In genomic region chr7:6392712-6393666, GRCh38 we compare ENCODE assay signal across 8 cellular contexts. TPM values are rescaled to one million over a fixed set of nuclear protein-coding genes. Genes with fewer than 3 reads are reported as not detected.
DNase-seq lines count a peak whose midpoint lies in the region; ATAC-seq and TF ChIP-seq lines count a peak whose summit lies in the region.

No MANE protein-coding gene starts in this region.

- H3K36me3 ChIP-seq in GM23338 (ENCODE audit: insufficient read depth) (peaks cover 18% of the 10 kb centered on the region; the same call in 1 of the 2 replicates), endodermal cell (ENCODE audit: control insufficient read depth, insufficient read depth, low read length) (peaks cover 80% of the 10 kb centered on the region)

- peak overlapping the region; percentile 27; the same call in 1 of the 2 replicates for H3K27ac Mint-ChIP-seq in GM23338
- H3K27ac Mint-ChIP-seq in T-cell, result peak overlapping the region; percentile 74 to 76
- H3K27ac Mint-ChIP-seq in endodermal cell, result peak overlapping the region; percentile 92
- peak overlapping the region; percentile 84 to 88 for H3K27ac Mint-ChIP-seq in natural killer cell

- H3K4me2 ChIP-seq in GM23338, result no peak overlapping the region

- DNase-seq in AG08396 (ENCODE audit: low spot score) (peak; percentile 62), GM23338 (ENCODE audit: low spot score) (no peak), T-cell (peak in 5 of 34 experiments; percentile 13 to 50 (median 24)), endodermal cell (no peak), natural killer cell (no peak), T-helper 9 cell (no peak), AML-193 (lab: John Stamatoyannopoulos, UW) (no peak), NCI-H2107 treated with DMSO at 0.1 percent for 48 hours (lab: John Stamatoyannopoulos, UW; ENCODE audit: unreplicated experiment) (no peak)

- H3K79me2 ChIP-seq in GM23338 (replicated peaks; ENCODE audit: insufficient read depth), result peaks cover 100% of the 10 kb centered on the region

- no peak overlapping the region for H2AFZ ChIP-seq in GM23338

- no peaks in the 10 kb centered on the region for H3K27me3 ChIP-seq in GM23338 (ENCODE audit: insufficient read depth)
- no peaks in the 10 kb centered on the region for H3K27me3 ChIP-seq in endodermal cell (ENCODE audit: control insufficient read depth, insufficient read depth, low read length, poor library complexity, severe bottlenecking)

- H3K36me3 Mint-ChIP-seq in GM23338 (ENCODE audit: low read depth) (peaks cover 72% of the 10 kb centered on the region), T-cell (peaks cover 46% of the 10 kb centered on the region), endodermal cell (ENCODE audit: low read depth) (peaks cover 63% of the 10 kb centered on the region), natural killer cell (no peaks in the 10 kb centered on the region)

- H3K27ac ChIP-seq in GM23338 (ENCODE audit: low read depth), result peak overlapping the region; percentile 32; the same call in 1 of the 2 replicates
- H3K27ac ChIP-seq in endodermal cell (ENCODE audit: low read depth, low read length), result no peak overlapping the region

- no peaks in the 10 kb centered on the region for H3K9me3 ChIP-seq in endodermal cell (ENCODE audit: control insufficient read depth, low read length)

- H3K27me3 Mint-ChIP-seq in GM23338 (ENCODE audit: insufficient read depth, low read depth, poor library complexity), result peaks cover 7% of the 10 kb centered on the region
- no peaks in the 10 kb centered on the region for H3K27me3 Mint-ChIP-seq in T-cell
- no peaks in the 10 kb centered on the region for H3K27me3 Mint-ChIP-seq in endodermal cell (ENCODE audit: insufficient read depth)
- no peaks in the 10 kb centered on the region for H3K27me3 Mint-ChIP-seq in natural killer cell (ENCODE audit: low read depth in 2 of 2)

- CTCF ChIA-PET in T-cell (lab: Charles Lee), result no interaction called here

- intact Hi-C loops in natural killer cell (cut with micrococcal nuclease), result no loop called here

- ATAC-seq in GM23338 (no peak), T-cell (replicated peaks in 1 of 4) (peak; percentile 39 to 76 (median 66)), natural killer cell (peak; percentile 45 to 76 (median 60))

- peaks cover 83% of the 10 kb centered on the region for H4K20me1 ChIP-seq in GM23338 (replicated peaks; ENCODE audit: insufficient read depth)

- H3F3A ChIP-seq in GM23338 (replicated peaks; ENCODE audit: low read depth), result 0 out of 2 replicates have a peak, but pooled peaks cover 3% of the 10 kb centered on the region

- peaks cover 2% of the 10 kb centered on the region for H3K4me1 ChIP-seq in GM23338 (ENCODE audit: insufficient read depth)
- peaks cover 3% of the 10 kb centered on the region for H3K4me1 ChIP-seq in endodermal cell (ENCODE audit: control insufficient read depth, insufficient read depth, low read length)

- H3K4me1 Mint-ChIP-seq in GM23338 (peaks cover 13% of the 10 kb centered on the region), T-cell (peaks cover 55 to 58% (median 56%) of the 10 kb centered on the region in 3 donors), endodermal cell (peaks cover 46% of the 10 kb centered on the region), natural killer cell (peaks cover 60 to 62% of the 10 kb centered on the region in 2 donors)

- TF ChIP-seq CTCF in GM23338 (conservative IDR thresholded peaks at IDR 0.05; ENCODE audit: low read depth in 2 of 2) (no peak), endodermal cell (conservative IDR thresholded peaks at IDR 0.05) (no peak), natural killer cell (IDR thresholded peaks at IDR 0.05) (no peak)

- POLR2A ChIA-PET in T-cell (lab: Charles Lee), result no interaction called here

- no peak overlapping the region for H3K9ac ChIP-seq in endodermal cell (ENCODE audit: extremely low read depth, low read length, poor library complexity, severe bottlenecking)

- 93 to 100% methylated on average over 4 to 10 of the region's 11 CpGs for WGBS in endodermal cell (ENCODE audit: insufficient coverage in 1 of 2, insufficient read length in 1 of 2), 2 experiments

- H3K4me3 ChIP-seq in GM23338, result no peak overlapping the region
- no peak overlapping the region for H3K4me3 ChIP-seq in endodermal cell (ENCODE audit: low read length)

- H3K9me2 ChIP-seq in GM23338 (ENCODE audit: insufficient read depth), result no peaks in the 10 kb centered on the region

- H3K9me3 Mint-ChIP-seq in GM23338 (no peaks in the 10 kb centered on the region), T-cell (no peaks in the 10 kb centered on the region), endodermal cell (no peaks in the 10 kb centered on the region), natural killer cell (no peaks in the 10 kb centered on the region)

- no peak overlapping the region for H3K4me3 Mint-ChIP-seq in GM23338
- no peak overlapping the region for H3K4me3 Mint-ChIP-seq in T-cell
- H3K4me3 Mint-ChIP-seq in endodermal cell, result peak overlapping the region; percentile 8
- H3K4me3 Mint-ChIP-seq in natural killer cell, result peak overlapping the region; percentile 17

TF ChIP-seq in GM23338, 12 proteins besides CTCF, POLR2A, EP300 and RAD21 (continues in another document):
- TF ChIP-seq STAT1 (IDR thresholded peaks at IDR 0.05; ENCODE audit: unreplicated experiment) (no peak), NANOG (IDR thresholded peaks at IDR 0.05; ENCODE audit: borderline replicate concordance) (no peak), ZNF331 (CRISPR knock-in tag; IDR thresholded peaks at IDR 0.05; ENCODE audit: low read depth) (no peak), EZH2 (IDR thresholded peaks at IDR 0.05; ENCODE audit: low read depth, unreplicated experiment) (no peak), CREB1 (CRISPR knock-in tag; IDR thresholded peaks at IDR 0.05; ENCODE audit: low read depth) (no peak), ETS1 (IDR thresholded peaks at IDR 0.05) (no peak), JUNB (IDR thresholded peaks at IDR 0.05; ENCODE audit: unreplicated experiment) (no peak), EZH2phosphoT487 (IDR thresholded peaks at IDR 0.05; ENCODE audit: unreplicated experiment) (no peak), POLR2AphosphoS5 (IDR thresholded peaks at IDR 0.05; ENCODE audit: low read depth) (no peak), REST (IDR thresholded peaks at IDR 0.05; ENCODE audit: unreplicated experiment) (no peak)

RNA-seq across cellular contexts. Expression of gene RAC1, which starts 18.7 kb away (rescaled TPM):
- 142 and 150 TPM in 2 replicates for total RNA-seq in GM23338 (2014; rRNA removed; shearing (Covaris generic))
- polyA plus RNA-seq in GM23338 (2016; fragmentation: Nextera tagmentation; extraction: Ambion mirVana), result 844 and 859 TPM in 2 replicates
- total RNA-seq in T-cell, result 10 to 100 TPM; 57.2 to 99.3 (median 94.8) TPM
- total RNA-seq in endodermal cell, result 100 to 1,000 TPM; 236 to 238 TPM
- 221 TPM for polyA plus RNA-seq in endodermal cell (2013, experiment 1 of 2)
- polyA plus RNA-seq in endodermal cell (2013, experiment 2 of 2), result 214 TPM
- 100 to 1,000 TPM; 101 to 122 (median 112) TPM for total RNA-seq in natural killer cell

RNA-seq across cellular contexts. Expression of gene FAM220A, which starts 44.2 kb away (rescaled TPM):
- 23.6 and 25.1 TPM in 2 replicates for total RNA-seq in GM23338 (2014; rRNA removed; shearing (Covaris generic))
- 11.0 and 12.8 TPM in 2 replicates for polyA plus RNA-seq in GM23338 (2016; fragmentation: Nextera tagmentation; extraction: Ambion mirVana)
- 10 to 100 TPM in 3 of 5 donors, 1 to 10 TPM in 2; 6.2 to 20.6 (median 13.1) TPM for total RNA-seq in T-cell
- 10 to 100 TPM; 19.9 to 22.2 TPM for total RNA-seq in endodermal cell
- polyA plus RNA-seq in endodermal cell (2013, experiment 1 of 2), result 24.4 TPM
- 22.3 TPM for polyA plus RNA-seq in endodermal cell (2013, experiment 2 of 2)
- 10 to 100 TPM in 1 of 3 donors, 1 to 10 TPM in 2; 5.6 to 10.1 (median 6.8) TPM for total RNA-seq in natural killer cell

RNA-seq across cellular contexts. Expression of gene DAGLB, which starts 54.8 kb away (rescaled TPM):
- 26.0 and 28.5 TPM in 2 replicates for total RNA-seq in GM23338 (2014; rRNA removed; shearing (Covaris generic))
- 11.1 and 13.8 TPM in 2 replicates for polyA plus RNA-seq in GM23338 (2016; fragmentation: Nextera tagmentation; extraction: Ambion mirVana)
- total RNA-seq in T-cell (10 to 100 TPM; 23.9 to 45.0 (median 38.9) TPM), endodermal cell (10 to 100 TPM; 22.7 to 24.5 TPM), natural killer cell (10 to 100 TPM; 20.3 to 25.6 (median 25.2) TPM)
- 22.6 TPM for polyA plus RNA-seq in endodermal cell (2013, experiment 1 of 2)
- 17.2 TPM for polyA plus RNA-seq in endodermal cell (2013, experiment 2 of 2)

Comparison
In these comparisons a context has a peak if more than half of its experiments do, and no peak if none do; other contexts are left out.
1. H3K27ac Mint-ChIP-seq: peak in every context shown above with its lines; median percentile 92 in endodermal cell; 86 in natural killer cell; 75 in T-cell; 27 in GM23338.
2. H3K4me3 Mint-ChIP-seq: peak in endodermal cell (single experiment) and natural killer cell (single experiment); none in GM23338 (single experiment) and T-cell (0 of 3).